ENCODE assay signal across 27 cellular contexts in the genomic region with DNA sequence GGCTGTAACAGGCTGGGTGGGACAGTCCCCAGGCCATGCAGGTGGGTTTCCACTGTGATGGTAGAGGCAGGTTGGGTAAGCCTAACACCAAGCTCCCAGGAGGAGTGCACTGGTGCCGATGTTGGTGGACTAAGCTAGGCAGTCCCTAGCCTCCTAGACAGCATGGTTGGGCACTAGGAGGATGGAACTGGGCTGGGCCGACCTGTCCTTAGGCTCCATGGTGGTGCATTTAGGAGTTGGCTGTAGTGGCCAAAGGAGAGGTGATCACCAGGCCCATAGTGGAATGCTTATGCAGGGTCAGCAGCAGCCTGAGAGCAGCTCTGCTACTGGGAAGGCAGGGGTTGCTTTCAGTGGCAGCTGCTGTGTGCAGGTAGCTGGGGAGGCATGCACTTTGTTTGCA.
"Had no signal": no experiment of that assay in that cellular context is flagged by ENCODE, and none has a peak within 500 bp of the region (broad histone marks: within the 10 kb centered on the region; RNA-seq: fewer than 3 reads in every experiment).

No MANE protein-coding gene starts in this region.

- DNase-seq: islet precursor cell; left ventricle myocardium inferior; mesendoderm; naive thymus-derived CD8-positive, alpha-beta T cell; occipital lobe; stimulated activated CD4-positive, alpha-beta T cell treated with anti-CD3 and anti-CD28 coated beads, Interleukin-12 subunit alpha, Interleukin-12 subunit beta, amount 100 ng/mL, for 4 hours; stimulated activated CD4-positive, alpha-beta T cell treated with anti-CD3 and anti-CD28 coated beads, Interleukin-15, amount 100 ng/mL, for 24 hours; stimulated activated CD4-positive, alpha-beta T cell treated with anti-CD3 and anti-CD28 coated beads, Interleukin-2, amount 100 ng/mL, for 24 hours; stimulated activated CD4-positive, alpha-beta T cell treated with anti-CD3 and anti-CD28 coated beads, Interleukin-4, amount 100 ng/mL, for 1 hour; stimulated activated naive B cell treated with anti-CD40 and anti-IgM and Interleukin-4, amounts not matched to agents 10 μg/mL and 1 μg/mL and 100 μg/mL, for 72 hours; stimulated activated naive CD8-positive, alpha-beta T cell treated with anti-CD3 and anti-CD28 coated beads, Interleukin-15, Interleukin-2, amounts not matched to agents 100 U/mL and 50 U/mL, for 24 hours; stomach; testis; thyroid gland; transverse colon; upper lobe of left lung had no signal

- H3K27ac ChIP-seq: left ventricle myocardium inferior, neutrophil, parathyroid adenoma, right atrium auricular region, skin epidermis, stomach, testis, thyroid gland, transverse colon, upper lobe of left lung had no signal

- H3K4me1 ChIP-seq: left ventricle myocardium inferior, parathyroid adenoma, right atrium auricular region, stomach, testis, thyroid gland, transverse colon, upper lobe of left lung had no signal

- H3K27ac Mint-ChIP-seq: mesothelial cell of epicardium; naive thymus-derived CD8-positive, alpha-beta T cell; nephron; progenitor cell of endocrine pancreas; stimulated activated naive B cell treated with anti-CD40 and anti-IgM and Interleukin-4, amounts not matched to agents 10 μg/mL and 1 μg/mL and 100 μg/mL, for 72 hours had no signal

- H3K36me3 ChIP-seq: left ventricle myocardium inferior, neutrophil, right atrium auricular region, stomach, thyroid gland, transverse colon, upper lobe of left lung had no signal

- H3K4me3 ChIP-seq: left ventricle myocardium inferior, lung, right atrium auricular region, skin epidermis, stomach, testis, thyroid gland, transverse colon, upper lobe of left lung had no signal

- H3K4me3 Mint-ChIP-seq: mesothelial cell of epicardium; naive thymus-derived CD8-positive, alpha-beta T cell; nephron; neural crest cell; stimulated activated naive B cell treated with anti-CD40 and anti-IgM and Interleukin-4, amounts not matched to agents 10 μg/mL and 1 μg/mL and 100 μg/mL, for 72 hours had no signal

- H3K36me3 Mint-ChIP-seq: mesothelial cell of epicardium; stimulated activated naive B cell treated with anti-CD40 and anti-IgM and Interleukin-4, amounts not matched to agents 10 μg/mL and 1 μg/mL and 100 μg/mL, for 72 hours had no signal

- FAIRE-seq: urothelium cell line had no signal

- H3K9ac ChIP-seq: parathyroid adenoma had no signal

- H3K79me2 ChIP-seq: parathyroid adenoma had no signal

- ATAC-seq: naive thymus-derived CD8-positive, alpha-beta T cell; sciatic nerve; stimulated activated naive B cell treated with anti-CD40 and anti-IgM and Interleukin-4, amounts not matched to agents 10 μg/mL and 1 μg/mL and 100 μg/mL, for 72 hours; stimulated activated naive CD8-positive, alpha-beta T cell treated with anti-CD3 and anti-CD28 coated beads, Interleukin-15, Interleukin-2, amounts not matched to agents 100 U/mL and 50 U/mL, for 24 hours had no signal

- H2AFZ ChIP-seq: parathyroid adenoma had no signal

- H3K27me3 ChIP-seq: neutrophil, right atrium auricular region, stomach, testis, thyroid gland, transverse colon, upper lobe of left lung had no signal

- H3K9me3 ChIP-seq: testis, thyroid gland had no signal

- H3K27me3 Mint-ChIP-seq: naive thymus-derived CD8-positive, alpha-beta T cell; progenitor cell of endocrine pancreas; stimulated activated naive B cell treated with anti-CD40 and anti-IgM and Interleukin-4, amounts not matched to agents 10 μg/mL and 1 μg/mL and 100 μg/mL, for 72 hours had no signal

- H3K4me1 Mint-ChIP-seq: mesothelial cell of epicardium; naive thymus-derived CD8-positive, alpha-beta T cell; nephron; neural crest cell; stimulated activated naive B cell treated with anti-CD40 and anti-IgM and Interleukin-4, amounts not matched to agents 10 μg/mL and 1 μg/mL and 100 μg/mL, for 72 hours had no signal
